ENCODE assay signal across 26 cellular contexts in the genomic region with DNA sequence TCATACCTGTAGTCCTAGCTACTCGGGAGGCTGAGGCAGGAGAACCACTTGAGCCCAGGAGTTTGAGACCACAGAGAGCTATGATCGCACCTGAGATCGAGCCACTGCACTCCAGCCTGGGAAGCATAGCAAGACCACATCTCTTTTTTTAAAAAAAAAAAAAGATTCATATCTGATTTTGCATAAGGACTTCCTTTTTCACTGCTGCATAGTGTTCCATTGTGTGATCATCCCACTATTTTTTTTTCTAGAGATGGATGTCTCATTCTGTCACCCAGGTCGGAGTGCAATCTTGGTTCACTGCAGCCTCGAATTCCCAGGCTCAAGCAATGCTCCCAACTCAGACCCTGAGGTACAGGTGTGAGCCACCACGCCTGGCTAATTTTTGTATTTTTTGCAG.
"Had no signal": no experiment of that assay in that cellular context is flagged by ENCODE, and none has a peak within 500 bp of the region (broad histone marks: within the 10 kb centered on the region; RNA-seq: fewer than 3 reads in every experiment).

No MANE protein-coding gene starts in this region.

- ATAC-seq: stimulated activated effector memory CD8-positive, alpha-beta T cell treated with anti-CD3 and anti-CD28 coated beads, Interleukin-12 subunit alpha, Interleukin-12 subunit beta, amount 100 ng/mL, for 72 hours; stimulated activated memory B cell treated with anti-CD40 and anti-IgM and Interleukin-4, amounts not matched to agents 10 μg/mL and 1 μg/mL and 100 μg/mL, for 72 hours; stimulated activated naive B cell treated with anti-CD40 and anti-IgM and Interleukin-4, amounts not matched to agents 10 μg/mL and 1 μg/mL and 100 μg/mL, for 72 hours; stimulated activated naive CD8-positive, alpha-beta T cell treated with anti-CD3 and anti-CD28 coated beads, Interleukin-15, amount 100 ng/mL, for 72 hours; stimulated activated naive CD8-positive, alpha-beta T cell treated with anti-CD3 and anti-CD28 coated beads, Interleukin-15, Interleukin-2, amounts not matched to agents 100 U/mL and 50 U/mL, for 24 hours; upper lobe of right lung had no signal

- H3K9me3 ChIP-seq: suprapubic skin, testis, thoracic aorta, thyroid gland, tibial artery, tibial nerve, transverse colon, upper lobe of left lung, upper lobe of right lung, uterus, vagina had no signal

- FAIRE-seq: urothelium cell line had no signal

- DNase-seq: stimulated activated CD4-positive, alpha-beta T cell treated with anti-CD3 and anti-CD28 coated beads, Interleukin-2, amount 100 ng/mL, for 48 hours; stimulated activated CD4-positive, alpha-beta T cell treated with anti-CD3 and anti-CD28 coated beads, Interleukin-4, amount 100 ng/mL, for 1 hour; stimulated activated CD4-positive, alpha-beta T cell treated with anti-CD3 and anti-CD28 coated beads, Interleukin-4, amount 100 ng/mL, for 24 hours; stimulated activated CD4-positive, alpha-beta T cell treated with anti-CD3 and anti-CD28 coated beads, Interleukin-4, amount 100 ng/mL, for 4 hours; stimulated activated CD8-positive, alpha-beta memory T cell treated with anti-CD3 and anti-CD28 coated beads, Interleukin-4, amount 100 ng/mL, for 48 hours; stimulated activated naive B cell treated with anti-CD40 and anti-IgM and Interleukin-4, amounts not matched to agents 10 μg/mL and 1 μg/mL and 100 μg/mL, for 72 hours; stimulated activated naive CD4-positive, alpha-beta T cell; stimulated activated naive CD4-positive, alpha-beta T cell treated with Interleukin-2 at 50 U/mL for 16 hours; stimulated activated naive CD8-positive, alpha-beta T cell treated with anti-CD3 and anti-CD28 coated beads, Interleukin-15, amount 100 ng/mL, for 72 hours; stimulated activated naive CD8-positive, alpha-beta T cell treated with anti-CD3 and anti-CD28 coated beads, Interleukin-15, Interleukin-2, amounts not matched to agents 100 U/mL and 50 U/mL, for 24 hours; substantia nigra; testis; thyroid gland; tibial artery; transverse colon; trophoblast cell; upper lobe of left lung; upper lobe of right lung; uterus had no signal

- H3K36me3 ChIP-seq: suprapubic skin, thoracic aorta, thyroid gland, tibial artery, tibial nerve, transverse colon, upper lobe of left lung, upper lobe of right lung, uterus, vagina had no signal

- H3K4me3 ChIP-seq: suprapubic skin, testis, thoracic aorta, thyroid gland, tibial artery, tibial nerve, transverse colon, upper lobe of left lung, upper lobe of right lung, uterus, vagina had no signal

- H3K27ac ChIP-seq: suprapubic skin, testis, thoracic aorta, thyroid gland, tibial artery, tibial nerve, transverse colon, upper lobe of left lung, upper lobe of right lung, uterus, vagina had no signal

- H3K4me1 ChIP-seq: suprapubic skin, testis, thyroid gland, tibial artery, tibial nerve, upper lobe of right lung, uterus, vagina had no signal

- H3K27me3 ChIP-seq: testis, thyroid gland, tibial nerve, upper lobe of left lung, upper lobe of right lung, uterus, vagina had no signal
